18 cellular contexts compared by ENCODE assay signal in the genomic region with DNA sequence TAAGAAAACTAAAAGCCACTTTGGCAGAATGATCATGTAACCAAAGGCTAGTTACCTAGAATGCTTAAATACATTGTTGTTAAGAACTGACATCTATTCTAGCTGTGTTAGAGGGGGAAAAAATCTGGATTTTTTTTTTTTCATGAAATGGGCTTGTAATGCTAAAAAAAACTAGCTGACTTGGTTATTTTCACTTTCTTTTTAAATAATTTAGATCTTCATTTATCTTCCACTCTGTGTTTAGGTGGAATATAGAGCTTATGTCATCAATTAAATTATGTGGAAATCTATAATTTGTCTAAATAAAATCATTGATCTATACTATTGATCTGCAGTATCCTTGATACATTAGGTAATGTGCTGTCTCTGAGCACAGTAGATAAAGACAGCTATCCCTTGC.
A peak's percentile ranks its signal among the peaks of the same experiment; 100 is the strongest.
DNase-seq lines count a peak whose midpoint lies in the region; ATAC-seq, FAIRE-seq and TF ChIP-seq lines count a peak whose summit lies in the region.
"Had no signal": no experiment of that assay in that cellular context is flagged by ENCODE, and none has a peak within 500 bp of the region (broad histone marks: within the 10 kb centered on the region; RNA-seq: fewer than 3 reads in every experiment).

No MANE protein-coding gene starts in this region.

- no peaks in the 10 kb centered on the region for H3K27me3 ChIP-seq in H9 (ENCODE audit: insufficient read depth, low read length)
- H3K27me3 ChIP-seq: body of pancreas, Peyer's patch, thyroid gland had no signal

- no peak overlapping the region for H3K27ac ChIP-seq in H9 (ENCODE audit: insufficient read length, low read depth, low read length)
- H3K27ac ChIP-seq: body of pancreas, C4-2B, Peyer's patch had no signal

- H3K18ac ChIP-seq in H9 (ENCODE audit: insufficient read length, low read depth, low read length) = no peak overlapping the region

- H3K23me2 ChIP-seq in H9 (ENCODE audit: insufficient read length, low read depth, low read length, poor library complexity, severe bottlenecking) = no peaks in the 10 kb centered on the region

- H3K36me3 Mint-ChIP-seq in H9 (ENCODE audit: insufficient read depth in 1 of 3, low read depth in 3 of 3) (no peaks in the 10 kb centered on the region), neural crest cell (ENCODE audit: low read depth) (no peaks in the 10 kb centered on the region)
- H3K36me3 Mint-ChIP-seq in naive thymus-derived CD8-positive, alpha-beta T cell = peaks cover 0 to 2% (median 1%) of the 10 kb centered on the region in 3 donors

- no peak overlapping the region for H4K91ac ChIP-seq in H9 (ENCODE audit: insufficient read length, low read depth, low read length)

- H3K4me2 ChIP-seq in H9 (ENCODE audit: insufficient read depth, insufficient read length, low read length) = no peak overlapping the region

- FAIRE-seq in endometrium (lab: Jason Lieb, UNC) = peak; percentile 31

- POLR2A ChIA-PET in naive thymus-derived CD8-positive, alpha-beta T cell (lab: Charles Lee) = no interaction called here

- H3K27me3 Mint-ChIP-seq in H9 (ENCODE audit: low read depth) (no peaks in the 10 kb centered on the region), neural crest cell (ENCODE audit: low read depth) (no peaks in the 10 kb centered on the region)
- H3K27me3 Mint-ChIP-seq in naive thymus-derived CD8-positive, alpha-beta T cell = no peaks in the 10 kb centered on the region
- H3K27me3 Mint-ChIP-seq: activated CD4-positive, alpha-beta memory T cell treated with anti-CD3 and anti-CD28 coated beads, Interleukin-2, amount 10 ng/mL, durations not matched to agents 7 days and 5 days; activated naive CD8-positive, alpha-beta T cell treated with anti-CD3 and anti-CD28 coated beads for 36 hours; dendritic cell treated with granulocyte-macrophage colony-stimulating factor and Interleukin-4, amounts not matched to agents 40 ng/mL and 50 ng/mL, for 4 days had no signal

- H4K8ac ChIP-seq in H9 (replicated peaks; ENCODE audit: insufficient read length, low read depth, low read length) = no peak overlapping the region

- no peak overlapping the region for H3K14ac ChIP-seq in H9 (ENCODE audit: insufficient read depth, low read length)

- H3K4me1 ChIP-seq in H9 (ENCODE audit: insufficient read depth, low read length) = peaks cover 11% of the 10 kb centered on the region
- H3K4me1 ChIP-seq: Peyer's patch had no signal

- H2BK12ac ChIP-seq in H9 (ENCODE audit: insufficient read length, low read depth, low read length) = no peak overlapping the region

- no peak overlapping the region for H3K9ac ChIP-seq in H9 (ENCODE audit: extremely low read depth, insufficient read length, low read length)

- H4K5ac ChIP-seq in H9 (ENCODE audit: insufficient read length, low read depth, low read length) = no peak overlapping the region

- H3K4ac ChIP-seq in H9 (ENCODE audit: low read depth, low read length) = no peak overlapping the region

- no peak overlapping the region for H2BK20ac ChIP-seq in H9 (ENCODE audit: low read depth, low read length, poor library complexity, severe bottlenecking)

- H3K56ac ChIP-seq in H9 (ENCODE audit: insufficient read length, low read depth, low read length) = no peak overlapping the region

- no peak for ATAC-seq in naive thymus-derived CD8-positive, alpha-beta T cell
- ATAC-seq in GM19395 (IDR thresholded peaks at IDR 0.05; ENCODE audit: unreplicated experiment) = no peak
- ATAC-seq: body of pancreas had no signal

- no peaks in the 10 kb centered on the region for H4K20me1 ChIP-seq in H9 (ENCODE audit: control insufficient read depth, insufficient read depth, insufficient read length)

- no peak overlapping the region for H2BK5ac ChIP-seq in H9 (ENCODE audit: insufficient read length, low read length)

- no peak overlapping the region for H2AFZ ChIP-seq in H9 (ENCODE audit: low read length)

- peaks cover 2% of the 10 kb centered on the region for H3K79me1 ChIP-seq in H9 (ENCODE audit: insufficient read depth, low read depth, low read length, poor library complexity, severe bottlenecking)

- no peaks in the 10 kb centered on the region for H3K9me3 Mint-ChIP-seq in H9
- H3K9me3 Mint-ChIP-seq in neural crest cell = no peaks in the 10 kb centered on the region
- H3K9me3 Mint-ChIP-seq in naive thymus-derived CD8-positive, alpha-beta T cell = no peaks in the 10 kb centered on the region
- H3K9me3 Mint-ChIP-seq: activated CD4-positive, alpha-beta memory T cell treated with anti-CD3 and anti-CD28 coated beads, Interleukin-2, amount 10 ng/mL, durations not matched to agents 7 days and 5 days; activated naive CD8-positive, alpha-beta T cell treated with anti-CD3 and anti-CD28 coated beads for 36 hours; dendritic cell treated with granulocyte-macrophage colony-stimulating factor and Interleukin-4, amounts not matched to agents 40 ng/mL and 50 ng/mL, for 4 days had no signal

- H2BK120ac ChIP-seq in H9 (ENCODE audit: low read depth, low read length, poor library complexity, severe bottlenecking) = no peak overlapping the region

- H3K23ac ChIP-seq in H9 (ENCODE audit: insufficient read length, low read depth, low read length) = no peak overlapping the region

- H3K9me3 ChIP-seq in H9 (ENCODE audit: control insufficient read depth, low read depth, low read length) = no peaks in the 10 kb centered on the region
- H3K9me3 ChIP-seq: body of pancreas, Peyer's patch, thyroid gland had no signal

- H3K4me1 Mint-ChIP-seq in H9 = peaks cover 37 to 40% of the 10 kb centered on the region in 2 experiments
- H3K4me1 Mint-ChIP-seq in neural crest cell = peaks cover 54% of the 10 kb centered on the region
- peaks cover 16 to 55% (median 44%) of the 10 kb centered on the region in 4 donors for H3K4me1 Mint-ChIP-seq in naive thymus-derived CD8-positive, alpha-beta T cell

- H3K79me2 ChIP-seq in H9 (ENCODE audit: insufficient read depth, low read length) = no peaks in the 10 kb centered on the region

- no peak overlapping the region for H2BK15ac ChIP-seq in H9 (ENCODE audit: low read depth, low read length)

- H2AK5ac ChIP-seq in H9 (ENCODE audit: insufficient read length, low read length) = no peak overlapping the region

- no peak overlapping the region for H3T11ph ChIP-seq in H9 (ENCODE audit: low read length)

- H3K4me3 Mint-ChIP-seq in H9 (no peak overlapping the region), neural crest cell (no peak overlapping the region)
- no peak overlapping the region for H3K4me3 Mint-ChIP-seq in naive thymus-derived CD8-positive, alpha-beta T cell
- H3K4me3 Mint-ChIP-seq: activated CD4-positive, alpha-beta memory T cell treated with anti-CD3 and anti-CD28 coated beads, Interleukin-2, amount 10 ng/mL, durations not matched to agents 7 days and 5 days; activated naive CD8-positive, alpha-beta T cell treated with anti-CD3 and anti-CD28 coated beads for 36 hours; dendritic cell treated with granulocyte-macrophage colony-stimulating factor and Interleukin-4, amounts not matched to agents 40 ng/mL and 50 ng/mL, for 4 days had no signal

- no peak for DNase-seq in H9
- DNase-seq in OCI-M1 (lab: John Stamatoyannopoulos, UW) = peak; percentile 23
- DNase-seq in neural crest cell (ENCODE audit: low read depth, low spot score) = no peak
- DNase-seq in C1 segment of cervical spinal cord (lab: John Stamatoyannopoulos, UW) = no peak
- DNase-seq in naive thymus-derived CD8-positive, alpha-beta T cell = no peak
- DNase-seq: activated CD4-positive, alpha-beta memory T cell treated with anti-CD3 and anti-CD28 coated beads, Interleukin-2, amount 10 ng/mL, durations not matched to agents 7 days and 5 days; activated naive CD8-positive, alpha-beta T cell treated with anti-CD3 and anti-CD28 coated beads for 36 hours; body of pancreas; DMS153; mammary epithelial cell; NCI-H1436 treated with DMSO at 0.1 percent for 48 hours; Peyer's patch; retina; thyroid gland had no signal

- TF ChIP-seq CTCF in H9 (conservative IDR thresholded peaks at IDR 0.05) (no peak), neural crest cell (conservative IDR thresholded peaks at IDR 0.05) (no peak)

- H3K27ac Mint-ChIP-seq in H9 (peak overlapping the region in 2 of 3 experiments; percentile 86 to 89; a peak in 4 of 7 replicates), neural crest cell (ENCODE audit: unreplicated experiment) (peak overlapping the region; percentile 80)
- H3K27ac Mint-ChIP-seq in naive thymus-derived CD8-positive, alpha-beta T cell = peak overlapping the region in 1 of 10 donors; percentile 21
- H3K27ac Mint-ChIP-seq: activated CD4-positive, alpha-beta memory T cell treated with anti-CD3 and anti-CD28 coated beads, Interleukin-2, amount 10 ng/mL, durations not matched to agents 7 days and 5 days; activated naive CD8-positive, alpha-beta T cell treated with anti-CD3 and anti-CD28 coated beads for 36 hours; dendritic cell treated with granulocyte-macrophage colony-stimulating factor and Interleukin-4, amounts not matched to agents 40 ng/mL and 50 ng/mL, for 4 days had no signal
